In the genomic region with DNA sequence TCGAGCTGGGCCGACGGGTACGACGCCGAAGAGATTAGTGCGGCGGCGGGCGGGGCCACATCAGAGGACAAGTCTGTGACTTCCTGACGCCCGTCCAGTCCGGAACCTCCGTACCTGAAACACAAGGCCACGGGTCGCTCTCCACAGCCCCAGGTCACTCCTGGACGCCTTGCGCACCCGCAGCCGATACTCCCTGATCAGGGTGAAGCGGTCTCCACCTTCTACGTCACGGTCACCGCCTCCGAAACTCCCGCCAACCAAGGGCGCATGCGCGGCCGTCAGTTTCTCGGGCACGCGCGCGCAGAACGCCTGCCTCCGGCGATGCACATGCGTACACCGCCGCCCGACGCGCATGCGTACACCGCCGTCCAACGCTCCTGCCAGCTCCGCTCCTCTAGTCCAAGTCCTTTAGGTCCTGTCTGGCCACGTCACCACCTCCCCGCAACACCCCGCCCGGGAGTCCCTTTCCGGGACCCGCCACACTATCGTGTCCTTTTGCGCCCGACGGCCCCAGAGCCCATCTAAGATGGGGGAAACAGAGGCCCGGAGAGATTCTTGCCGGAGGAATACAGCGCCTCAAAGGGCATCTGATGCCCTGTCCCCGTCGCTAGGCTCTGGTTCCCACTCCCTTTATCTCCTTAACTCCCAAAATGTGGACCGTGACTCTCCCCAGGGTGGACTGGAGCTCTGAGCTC, we compare ENCODE assay signal across 8 cellular contexts.
DNase-seq lines count a peak whose midpoint lies in the region; ATAC-seq and TF ChIP-seq lines count a peak whose summit lies in the region.

A gene with protein sequence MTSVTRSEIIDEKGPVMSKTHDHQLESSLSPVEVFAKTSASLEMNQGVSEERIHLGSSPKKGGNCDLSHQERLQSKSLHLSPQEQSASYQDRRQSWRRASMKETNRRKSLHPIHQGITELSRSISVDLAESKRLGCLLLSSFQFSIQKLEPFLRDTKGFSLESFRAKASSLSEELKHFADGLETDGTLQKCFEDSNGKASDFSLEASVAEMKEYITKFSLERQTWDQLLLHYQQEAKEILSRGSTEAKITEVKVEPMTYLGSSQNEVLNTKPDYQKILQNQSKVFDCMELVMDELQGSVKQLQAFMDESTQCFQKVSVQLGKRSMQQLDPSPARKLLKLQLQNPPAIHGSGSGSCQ (minus strand): TSS at position 216 of the 695 bp plus-strand sequence. CDS start 2,305 bp downstream, outside the sequence.

- no peaks in the 10 kb centered on the region for H3K9me3 ChIP-seq in SK-N-MC (ENCODE audit: low read depth, low read length)

- H3K36me3 Mint-ChIP-seq in activated naive CD4-positive, alpha-beta T cell treated with anti-CD3 and anti-CD28 coated beads, Interleukin-2, amount 10 ng/mL, durations not matched to agents 7 days and 5 days, result peaks cover 17% of the 10 kb centered on the region

- peaks cover 47% of the 10 kb centered on the region for H3K4me1 Mint-ChIP-seq in activated naive CD4-positive, alpha-beta T cell treated with anti-CD3 and anti-CD28 coated beads, Interleukin-2, amount 10 ng/mL, durations not matched to agents 7 days and 5 days

- peak; percentile 75 for ATAC-seq in HG02571 (IDR thresholded peaks at IDR 0.05; ENCODE audit: unreplicated experiment)

- peaks cover 22% of the 10 kb centered on the region for H3K27me3 Mint-ChIP-seq in activated naive CD4-positive, alpha-beta T cell treated with anti-CD3 and anti-CD28 coated beads, Interleukin-2, amount 10 ng/mL, durations not matched to agents 7 days and 5 days

- TF ChIP-seq CTCF in GM06990 (IDR thresholded peaks at IDR 0.05; ENCODE audit: insufficient read depth, low read length, poor library complexity, severe bottlenecking), result no peak

- no peaks in the 10 kb centered on the region for H3K27me3 ChIP-seq in GM06990 (replicated peaks; ENCODE audit: control insufficient read depth, insufficient read depth, low read length)

- peak within 1 kb of the TSS; percentile 91 for H3K27ac Mint-ChIP-seq in activated naive CD4-positive, alpha-beta T cell treated with anti-CD3 and anti-CD28 coated beads, Interleukin-2, amount 10 ng/mL, durations not matched to agents 7 days and 5 days

- H3K9me3 Mint-ChIP-seq in activated naive CD4-positive, alpha-beta T cell treated with anti-CD3 and anti-CD28 coated beads, Interleukin-2, amount 10 ng/mL, durations not matched to agents 7 days and 5 days, result no peaks in the 10 kb centered on the region

- peak; percentile 99 for DNase-seq in GM06990 (ENCODE audit: extremely low read depth, insufficient read length)
- peak; percentile 91 for DNase-seq in NCI-H1048 (lab: John Stamatoyannopoulos, UW)
- peak; percentile 74 for DNase-seq in SK-N-MC (ENCODE audit: low read depth, low spot score)
- peak; percentile 98 for DNase-seq in activated naive CD4-positive, alpha-beta T cell treated with anti-CD3 and anti-CD28 coated beads, Interleukin-2, amount 10 ng/mL, durations not matched to agents 7 days and 5 days
- DNase-seq in germinal center (ENCODE audit: low spot score), result peak; percentile 97
- DNase-seq in non-pigmented ciliary epithelial cell (ENCODE audit: low read depth), result peak; percentile 88
- DNase-seq in superior temporal gyrus (ENCODE audit: extremely low spot score), result peak; percentile 95

- H3K36me3 ChIP-seq in GM06990 (ENCODE audit: control insufficient read depth, insufficient read depth, low read length) (peaks cover 2% of the 10 kb centered on the region), SK-N-MC (ENCODE audit: insufficient read depth, low read length) (peaks cover 15% of the 10 kb centered on the region; the same call in 1 of the 2 replicates)

- H3K4me3 ChIP-seq in GM06990 (replicated peaks; ENCODE audit: low read depth, low read length) (peak within 1 kb of the TSS; percentile 74), SK-N-MC (peak within 1 kb of the TSS; percentile 95)

- H3K27ac ChIP-seq in SK-N-MC, result peak within 1 kb of the TSS; percentile 75

- H3K9ac ChIP-seq in SK-N-MC (ENCODE audit: insufficient read length), result peak within 1 kb of the TSS; percentile 96

- H3K4me3 Mint-ChIP-seq in activated naive CD4-positive, alpha-beta T cell treated with anti-CD3 and anti-CD28 coated beads, Interleukin-2, amount 10 ng/mL, durations not matched to agents 7 days and 5 days, result peak within 1 kb of the TSS; percentile 79

- CTCF ChIA-PET in activated naive CD4-positive, alpha-beta T cell treated with anti-CD3 and anti-CD28 coated beads, Interleukin-2, amount 10 ng/mL, durations not matched to agents 7 days and 5 days (lab: Charles Lee), result interaction anchor here (0.5 to 2.3 kb wide), 15 partner anchors 16 to 374 kb away, joined by 3 to 11 read pairs (median 3); partner anchors contain the start of gene RBL1

Comparison
In these comparisons a context has a peak if more than half of its experiments do, and no peak if none do; other contexts are left out.
1. Peak in every context shown above with its lines: DNase-seq, ATAC-seq, H3K4me3 ChIP-seq and H3K27ac ChIP-seq.